Comparison of ENCODE assay signal across 11 cellular contexts in genomic region chr1:109307363-109308021, GRCh38. TPM values are rescaled to one million over a fixed set of nuclear protein-coding genes. Genes with fewer than 3 reads are reported as not detected.
DNase-seq lines count a peak whose midpoint lies in the region; ATAC-seq and TF ChIP-seq lines count a peak whose summit lies in the region.
"Had no signal": no experiment of that assay in that cellular context is flagged by ENCODE, and none has a peak within 500 bp of the region (broad histone marks: within the 10 kb centered on the region; RNA-seq: fewer than 3 reads in every experiment).

No MANE protein-coding gene starts in this region.

- ATAC-seq in GM18505 (IDR thresholded peaks at IDR 0.05; ENCODE audit: unreplicated experiment) (no peak), HG03095 (IDR thresholded peaks at IDR 0.05; ENCODE audit: unreplicated experiment) (no peak)

- no peaks in the 10 kb centered on the region for H3K79me2 ChIP-seq in osteoblast (ENCODE audit: insufficient read depth, low read length)

- H3K27me3 ChIP-seq in osteoblast (ENCODE audit: insufficient read depth, low read length) = no peaks in the 10 kb centered on the region

- H3K27ac Mint-ChIP-seq in mesothelial cell of epicardium = peak overlapping the region; percentile 80
- H3K27ac Mint-ChIP-seq: activated naive CD8-positive, alpha-beta T cell had no signal

- H3K4me3 ChIP-seq in osteoblast (ENCODE audit: insufficient read depth, low read length) = no peak overlapping the region

- H3K4me1 ChIP-seq in osteoblast (ENCODE audit: insufficient read depth, low read length) = no peaks in the 10 kb centered on the region

- no peaks in the 10 kb centered on the region for H3K36me3 Mint-ChIP-seq in mesothelial cell of epicardium
- H3K36me3 Mint-ChIP-seq: activated naive CD8-positive, alpha-beta T cell had no signal

- peaks cover 28% of the 10 kb centered on the region for H3K4me1 Mint-ChIP-seq in mesothelial cell of epicardium

- no peak overlapping the region for H3K4me3 Mint-ChIP-seq in mesothelial cell of epicardium
- H3K4me3 Mint-ChIP-seq: activated naive CD8-positive, alpha-beta T cell had no signal

- TF ChIP-seq POLR2A in GM18505 (IDR thresholded peaks at IDR 0.05; ENCODE audit: borderline replicate concordance, extremely low read depth, insufficient read depth, insufficient read length) = no peak

- CTCF ChIA-PET in HEK293T (lab: Yijun Ruan, JAX) = interaction anchor here (0.6 to 1.0 kb wide), 4 partner anchors 10 to 654 kb away, joined by 3 to 5 read pairs (median 4); no protein-coding TSS in a partner anchor

- no peak overlapping the region for H3K4me2 ChIP-seq in osteoblast (ENCODE audit: insufficient read depth, low read length)

- no peak overlapping the region for H2AFZ ChIP-seq in osteoblast (ENCODE audit: low read length)

- H4K20me1 ChIP-seq in osteoblast (ENCODE audit: insufficient read depth, low read length) = no peaks in the 10 kb centered on the region

- H3K36me3 ChIP-seq in osteoblast (ENCODE audit: insufficient read depth, low read length) = peaks cover 6% of the 10 kb centered on the region

- peak overlapping the region; percentile 96 for H3K27ac ChIP-seq in angular gyrus (ENCODE audit: low read depth, low read length)
- no peak overlapping the region for H3K27ac ChIP-seq in osteoblast (ENCODE audit: low read depth, low read length)

- no peak for TF ChIP-seq CTCF in mesothelial cell of epicardium (IDR thresholded peaks at IDR 0.05; ENCODE audit: unreplicated experiment)
- TF ChIP-seq CTCF in osteoblast (IDR thresholded peaks at IDR 0.05; ENCODE audit: extremely low read depth, low read depth, low read length) = no peak

- no peaks in the 10 kb centered on the region for H3K9me3 Mint-ChIP-seq in mesothelial cell of epicardium

- no peaks in the 10 kb centered on the region for H3K9me3 ChIP-seq in osteoblast (ENCODE audit: low read depth, low read length)

- H3K27me3 Mint-ChIP-seq in mesothelial cell of epicardium (ENCODE audit: low read depth) = no peaks in the 10 kb centered on the region

- DNase-seq in COLO668 (lab: John Stamatoyannopoulos, UW; ENCODE audit: unreplicated experiment) = peak; percentile 38
- DNase-seq in NCI-H1694 (lab: John Stamatoyannopoulos, UW) = peak; percentile 38
- no peak for DNase-seq in mesothelial cell of epicardium (ENCODE audit: low spot score in 2 of 2, unreplicated experiment in 2 of 2)
- no peak for DNase-seq in HEK293T (ENCODE audit: extremely low spot score)
- no peak for DNase-seq in osteoblast (ENCODE audit: insufficient read length, low spot score, missing footprints)
- DNase-seq: GF-D8; stimulated activated CD4-positive, alpha-beta T cell treated with anti-CD3 and anti-CD28 coated beads, Interleukin-4, amount 100 ng/mL, for 4 hours had no signal

- POLR2A ChIA-PET in HEK293T (lab: Yijun Ruan, JAX) = interaction anchor here (0.7 to 1.4 kb wide), 2 partner anchors 11 to 25 kb away, joined by 3 to 5 read pairs; partner anchors contain the start of gene PSRC1

TF ChIP-seq in HEK293T, 16 proteins besides CTCF, POLR2A, EP300 and RAD21:
- TF ChIP-seq ARNT (IDR thresholded peaks at IDR 0.05) (no peak), FOXK2 (IDR thresholded peaks at IDR 0.05) (no peak), L3MBTL2 (conservative IDR thresholded peaks at IDR 0.05) (no peak), SUZ12 (IDR thresholded peaks at IDR 0.05) (no peak), NFRKB (IDR thresholded peaks at IDR 0.05) (no peak), LEF1 (IDR thresholded peaks at IDR 0.05; ENCODE audit: borderline replicate concordance) (no peak), HDGF (IDR thresholded peaks at IDR 0.05; ENCODE audit: borderline replicate concordance) (no peak), TARDBP (IDR thresholded peaks at IDR 0.05) (no peak), FOXM1 (IDR thresholded peaks at IDR 0.05; ENCODE audit: borderline replicate concordance) (no peak), BHLHE40 (IDR thresholded peaks at IDR 0.05; ENCODE audit: borderline replicate concordance) (no peak), ZNF384 (IDR thresholded peaks at IDR 0.05) (no peak), SP1 (IDR thresholded peaks at IDR 0.05) (no peak)

RNA-seq across cellular contexts. Expression of gene MYBPHL, which starts 0.7 kb away (rescaled TPM):
- total RNA-seq in mesothelial cell of epicardium (not detected in 3 replicates), osteoblast (not detected in 2 replicates)

RNA-seq across cellular contexts. Expression of gene PSRC1, which starts 24.5 kb away (rescaled TPM):
- total RNA-seq in mesothelial cell of epicardium (15.8 to 18.3 TPM (median 17.6 TPM) in 3 replicates), osteoblast (5.4 and 5.9 TPM in 2 replicates)

RNA-seq across cellular contexts. Expression of gene CELSR2, which starts 58.2 kb away (rescaled TPM):
- 24.9 to 27.1 TPM (median 25.0 TPM) in 3 replicates for total RNA-seq in mesothelial cell of epicardium
- 1.4 and 1.5 TPM in 2 replicates for total RNA-seq in osteoblast

Comparison
In these comparisons a context has a peak if more than half of its experiments do, and no peak if none do; other contexts are left out.
1. DNase-seq: peak in COLO668 (single experiment) and NCI-H1694 (single experiment); none in mesothelial cell of epicardium (0 of 2), HEK293T (single experiment) and osteoblast (single experiment).
2. RNA of gene CELSR2, which starts 58.2 kb away (total RNA-seq): 24.9 to 27.1 TPM in mesothelial cell of epicardium; 1.4 to 1.5 TPM in osteoblast; every median in the first group is over 10 times any median in the second.